8 cellular contexts compared by ENCODE assay signal in the genomic region with DNA sequence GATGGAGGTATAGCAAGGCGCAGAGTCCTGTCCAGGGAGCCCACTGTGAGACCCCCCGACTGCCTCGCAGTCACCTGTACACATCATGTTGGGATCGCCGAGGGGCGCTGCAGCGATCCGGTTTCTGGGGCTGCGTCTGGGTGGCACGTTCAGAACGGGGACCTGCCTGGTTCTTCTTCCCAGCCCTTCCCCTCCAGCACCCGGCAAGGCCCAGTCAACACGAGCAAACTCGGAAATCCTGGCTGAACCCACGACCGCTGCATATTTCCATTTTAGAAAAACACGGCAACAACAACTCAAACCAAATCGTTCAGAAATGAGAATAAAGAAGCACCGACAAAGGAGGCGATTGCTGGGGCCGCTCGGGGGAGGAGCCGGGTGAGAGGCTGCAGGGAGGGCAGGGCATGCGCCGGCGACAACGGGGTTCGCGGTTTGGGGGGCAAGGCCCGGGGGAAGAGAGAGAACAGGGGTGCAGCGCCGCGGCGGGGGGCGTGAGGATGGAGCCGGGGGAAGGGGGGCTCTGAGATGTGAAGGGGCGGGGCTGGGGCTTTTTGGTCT. TPM values are rescaled to one million over a fixed set of nuclear protein-coding genes. Genes with fewer than 3 reads are reported as not detected.
A peak's percentile ranks its signal among the peaks of the same experiment; 100 is the strongest.
DNase-seq lines count a peak whose midpoint lies in the region; ATAC-seq and TF ChIP-seq lines count a peak whose summit lies in the region.

No MANE protein-coding gene starts in this region.

- H3K9me3 ChIP-seq in T-helper 17 cell (ENCODE audit: control insufficient read depth, low read length, poor library complexity, severe bottlenecking) (no peaks in the 10 kb centered on the region), body of pancreas (no peaks in the 10 kb centered on the region)

- no peaks in the 10 kb centered on the region for H3K36me3 Mint-ChIP-seq in T-helper 17 cell (ENCODE audit: low read depth)

- H3K4me1 Mint-ChIP-seq in T-helper 17 cell = peaks cover 18% of the 10 kb centered on the region

- peak overlapping the region; percentile 85 to 95 for H3K4me3 ChIP-seq in body of pancreas

- no peaks in the 10 kb centered on the region for H3K27me3 ChIP-seq in body of pancreas

- DNase-seq in Daoy (ENCODE audit: low read depth) (peak; percentile 33), T-helper 17 cell (peak; percentile 28 to 49 (median 48)), body of pancreas (peak; percentile 12 to 37 (median 24)), iPS-NIHi11 (ENCODE audit: low spot score) (peak; percentile 29), midbrain (lab: John Stamatoyannopoulos, UW) (no peak)
- DNase-seq in stimulated activated CD4-positive, alpha-beta T cell treated with anti-CD3 and anti-CD28 coated beads, Interleukin-12 subunit alpha, Interleukin-12 subunit beta, amount 100 ng/mL, for 4 hours = peak; percentile 20

- peaks cover 9% of the 10 kb centered on the region for H3K4me1 ChIP-seq in body of pancreas

- peak overlapping the region in 3 of 4 donors; percentile 62 to 76 (median 69) for H3K27ac ChIP-seq in body of pancreas

- no peak for TF ChIP-seq POLR2A in body of pancreas (IDR thresholded peaks at IDR 0.05)

- intact Hi-C loops in body of pancreas (cut with DNase I) = no loop called here

- ATAC-seq in HG02938 (IDR thresholded peaks at IDR 0.05; ENCODE audit: unreplicated experiment) (peak; percentile 18), T-helper 17 cell (peak; percentile 56), body of pancreas (peak; percentile 34), GM18870 (IDR thresholded peaks at IDR 0.05; ENCODE audit: unreplicated experiment) (no peak)

- H3K27me3 Mint-ChIP-seq in T-helper 17 cell = peaks cover 13% of the 10 kb centered on the region

- H3K36me3 ChIP-seq in body of pancreas (replicated peaks in 1 of 2; ENCODE audit: insufficient read depth in 1 of 2, low read depth in 2 of 2) = no peaks in the 10 kb centered on the region

- peak overlapping the region; percentile 93 for H3K27ac Mint-ChIP-seq in T-helper 17 cell

- 0 to 2% methylated on average over 24 to 26 of the region's 37 CpGs for WGBS in body of pancreas, 2 donors

- TF ChIP-seq CTCF in body of pancreas (IDR thresholded peaks at IDR 0.05) = no peak

- peak overlapping the region; percentile 97 for H3K4me3 Mint-ChIP-seq in T-helper 17 cell

RNA-seq across cellular contexts. Expression of gene HSDL1, which starts 0.6 kb away (rescaled TPM):
- 13.4 and 17.1 TPM in 2 replicates for total RNA-seq in Daoy (2014; rRNA removed; shearing (Covaris generic))
- 10 to 100 TPM; 11.9 to 12.6 TPM for total RNA-seq in T-helper 17 cell
- 1 to 10 TPM; 6.3 to 8.0 TPM for total RNA-seq in body of pancreas

RNA-seq across cellular contexts. Expression of gene DNAAF1, which starts 0.7 kb away (rescaled TPM):
- not detected in 2 replicates for total RNA-seq in Daoy (2014; rRNA removed; shearing (Covaris generic))
- not detected for total RNA-seq in T-helper 17 cell
- total RNA-seq in body of pancreas = 1 to 10 TPM in 1 of 2 donors, under 1 TPM in 1; 0.99 to 1.3 TPM

RNA-seq across cellular contexts. Expression of gene MBTPS1, which starts 27.6 kb away (rescaled TPM):
- total RNA-seq in Daoy (2014; rRNA removed; shearing (Covaris generic)) = 30.1 and 36.6 TPM in 2 replicates
- 100 to 1,000 TPM in 1 of 2 donors, 10 to 100 TPM in 1; 94.4 to 114 TPM for total RNA-seq in T-helper 17 cell
- 10 to 100 TPM; 58.9 to 75.5 TPM for total RNA-seq in body of pancreas

RNA-seq across cellular contexts. Expression of gene TAF1C, which starts 42.5 kb away (rescaled TPM):
- 15.1 and 20.9 TPM in 2 replicates for total RNA-seq in Daoy (2014; rRNA removed; shearing (Covaris generic))
- 10 to 100 TPM; 61.8 to 84.5 TPM for total RNA-seq in T-helper 17 cell
- 10 to 100 TPM; 33.5 to 80.8 TPM for total RNA-seq in body of pancreas

RNA-seq across cellular contexts. Expression of gene ADAD2, which starts 46.6 kb away (rescaled TPM):
- not detected in 2 replicates for total RNA-seq in Daoy (2014; rRNA removed; shearing (Covaris generic))
- total RNA-seq in T-helper 17 cell (not detected), body of pancreas (1 to 10 TPM in 1 of 2 donors, not detected in 1; 4.0 TPM)
